19 cellular contexts compared by ENCODE assay signal in genomic region chr10:112996462-112996861, GRCh38.
"Had no signal": no experiment of that assay in that cellular context is flagged by ENCODE, and none has a peak within 500 bp of the region (broad histone marks: within the 10 kb centered on the region; RNA-seq: fewer than 3 reads in every experiment).

No MANE protein-coding gene starts in this region.

- ATAC-seq: gastroesophageal sphincter, heart left ventricle, left colon, pancreas, psoas muscle had no signal

- H3K4me1 ChIP-seq: pancreas had no signal

- H3K9me3 Mint-ChIP-seq: activated naive CD8-positive, alpha-beta T cell treated with anti-CD3 and anti-CD28 coated beads for 36 hours; nephron progenitor cell; stimulated activated naive CD8-positive, alpha-beta T cell treated with anti-CD3 and anti-CD28 coated beads, Interleukin-15, Interleukin-2, amounts not matched to agents 100 ng/mL and 50 ng/mL, for 24 hours; T-helper 2 cell treated with Interferon-gamma antibody and Interleukin-4, amounts not matched to agents 5 μg/mL and 100 μg/mL, for 36 hours had no signal

- H3K27ac Mint-ChIP-seq: activated naive CD8-positive, alpha-beta T cell treated with anti-CD3 and anti-CD28 coated beads for 36 hours; memory B cell; nephron progenitor cell; stimulated activated naive CD8-positive, alpha-beta T cell treated with anti-CD3 and anti-CD28 coated beads, Interleukin-15, Interleukin-2, amounts not matched to agents 100 ng/mL and 50 ng/mL, for 24 hours; T-helper 2 cell treated with Interferon-gamma antibody and Interleukin-4, amounts not matched to agents 5 μg/mL and 100 μg/mL, for 36 hours had no signal

- H3K36me3 Mint-ChIP-seq: memory B cell had no signal

- H3K4me1 Mint-ChIP-seq: activated naive CD8-positive, alpha-beta T cell treated with anti-CD3 and anti-CD28 coated beads for 36 hours; memory B cell had no signal

- H3K36me3 ChIP-seq: colonic mucosa, gastroesophageal sphincter, heart left ventricle, pancreas, right atrium auricular region had no signal

- H3K27me3 ChIP-seq: colonic mucosa, dorsolateral prefrontal cortex, esophagus squamous epithelium, gastroesophageal sphincter, heart left ventricle, pancreas, right atrium auricular region, tibial artery had no signal

- H3K27ac ChIP-seq: colonic mucosa, dorsolateral prefrontal cortex, esophagus squamous epithelium, gastroesophageal sphincter, heart left ventricle, pancreas, psoas muscle, right atrium auricular region, tibial artery had no signal

- H3K4me3 Mint-ChIP-seq: activated naive CD8-positive, alpha-beta T cell treated with anti-CD3 and anti-CD28 coated beads for 36 hours; memory B cell; nephron progenitor cell; stimulated activated naive CD8-positive, alpha-beta T cell treated with anti-CD3 and anti-CD28 coated beads, Interleukin-15, Interleukin-2, amounts not matched to agents 100 ng/mL and 50 ng/mL, for 24 hours; T-helper 2 cell treated with Interferon-gamma antibody and Interleukin-4, amounts not matched to agents 5 μg/mL and 100 μg/mL, for 36 hours had no signal

- H3K9me3 ChIP-seq: colonic mucosa, esophagus squamous epithelium, gastroesophageal sphincter, heart left ventricle, pancreas, psoas muscle, right atrium auricular region, tibial artery had no signal

- DNase-seq: activated naive CD4-positive, alpha-beta T cell treated with Interleukin-2 at 50 U/mL for 16 hours; activated naive CD8-positive, alpha-beta T cell treated with anti-CD3 and anti-CD28 coated beads for 36 hours; activated T-cell treated with anti-CD3 and anti-CD28 coated beads, Interleukin-2, amount 50 U/mL, for 1 hour; central memory CD4-positive, alpha-beta T cell; colonic mucosa; dorsolateral prefrontal cortex; esophagus squamous epithelium; heart left ventricle; left colon; nephron progenitor cell; pancreas; psoas muscle; stimulated activated CD4-positive, alpha-beta T cell treated with anti-CD3 and anti-CD28 coated beads, Interleukin-4, amount 100 ng/mL, for 24 hours; tibial artery had no signal

- H3K4me3 ChIP-seq: colonic mucosa, dorsolateral prefrontal cortex, esophagus squamous epithelium, gastroesophageal sphincter, heart left ventricle, pancreas, psoas muscle, right atrium auricular region, tibial artery had no signal
